ENCODE assay signal across 18 cellular contexts in genomic region chr11:93577291-93577690, GRCh38. TPM values are rescaled to one million over a fixed set of nuclear protein-coding genes. Genes with fewer than 3 reads are reported as not detected.
DNase-seq lines count a peak whose midpoint lies in the region; ATAC-seq and TF ChIP-seq lines count a peak whose summit lies in the region.
"Had no signal": no experiment of that assay in that cellular context is flagged by ENCODE, and none has a peak within 500 bp of the region (broad histone marks: within the 10 kb centered on the region; RNA-seq: fewer than 3 reads in every experiment).

No MANE protein-coding gene starts in this region.

- H3K4me1 ChIP-seq in upper lobe of left lung: no peaks in the 10 kb centered on the region
- H3K4me1 ChIP-seq: ascending aorta, thyroid gland had no signal

- no peaks in the 10 kb centered on the region for H3K36me3 ChIP-seq in upper lobe of left lung
- H3K36me3 ChIP-seq: ascending aorta, thyroid gland had no signal

- DNase-seq in HCEC 1CT: peak; percentile 92
- DNase-seq in astrocyte of the hippocampus (ENCODE audit: low read depth, low spot score): peak; percentile 73
- peak; percentile 78 for DNase-seq in iris pigment epithelial cell (ENCODE audit: low read depth)
- DNase-seq in upper lobe of left lung: no peak
- DNase-seq in NCI-H1694 (lab: John Stamatoyannopoulos, UW): no peak
- DNase-seq: activated gamma-delta T cell treated with Interleukin-2 at 50 U/mL for 16 hours; CD4-positive, alpha-beta memory T cell; H9; NCI-H1092; NK-92 treated with Interleukin-12 subunit alpha and Interleukin-12 subunit beta, amount 100 ng/mL, for 24 hours; Right ventricle myocardium superior; stimulated activated CD4-positive, alpha-beta T cell treated with anti-CD3 and anti-CD28 coated beads, Interleukin-4, amount 100 ng/mL, for 4 hours; T-helper 2 cell; thyroid gland had no signal

- no peak overlapping the region for H3K4me3 ChIP-seq in upper lobe of left lung
- H3K4me3 ChIP-seq: ascending aorta, thyroid gland had no signal

- no peak for TF ChIP-seq EP300 in upper lobe of left lung (IDR thresholded peaks at IDR 0.05)

- TF ChIP-seq POLR2A in upper lobe of left lung (IDR thresholded peaks at IDR 0.05): no peak

- no peaks in the 10 kb centered on the region for H3K9me3 ChIP-seq in upper lobe of left lung
- H3K9me3 ChIP-seq: thyroid gland had no signal

- TF ChIP-seq CTCF in upper lobe of left lung (IDR thresholded peaks at IDR 0.05): no peak

- WGBS in upper lobe of left lung, 2 donors: 74 to 93% methylated on average over 1 of the region's 1 CpG

- ATAC-seq in upper lobe of left lung (ENCODE audit: low FRiP score in 2 of 2): peak; percentile 19 to 73
- no peak for ATAC-seq in HG03280 (IDR thresholded peaks at IDR 0.05; ENCODE audit: unreplicated experiment)
- no peak for ATAC-seq in GM18517 (IDR thresholded peaks at IDR 0.05; ENCODE audit: unreplicated experiment)
- ATAC-seq: right cardiac atrium had no signal

- H3K27ac ChIP-seq in upper lobe of left lung: no peak overlapping the region
- H3K27ac ChIP-seq: thyroid gland had no signal

- H3K27me3 ChIP-seq in upper lobe of left lung: no peaks in the 10 kb centered on the region
- H3K27me3 ChIP-seq: ascending aorta, thyroid gland had no signal

RNA-seq across cellular contexts. Expression of gene SMCO4, which starts 34.1 kb away (rescaled TPM):
- 10 to 100 TPM; 13.6 to 62.4 (median 42.1) TPM for total RNA-seq in upper lobe of left lung

Comparison
In these comparisons a context has a peak if more than half of its experiments do, and no peak if none do; other contexts are left out.
1. DNase-seq: peak in HCEC 1CT (single experiment), astrocyte of the hippocampus (single experiment) and iris pigment epithelial cell (single experiment); none in upper lobe of left lung (0 of 2) and NCI-H1694 (single experiment).
2. ATAC-seq: peak in upper lobe of left lung (2 of 2); none in HG03280 (single experiment) and GM18517 (single experiment).